In the genomic region with DNA sequence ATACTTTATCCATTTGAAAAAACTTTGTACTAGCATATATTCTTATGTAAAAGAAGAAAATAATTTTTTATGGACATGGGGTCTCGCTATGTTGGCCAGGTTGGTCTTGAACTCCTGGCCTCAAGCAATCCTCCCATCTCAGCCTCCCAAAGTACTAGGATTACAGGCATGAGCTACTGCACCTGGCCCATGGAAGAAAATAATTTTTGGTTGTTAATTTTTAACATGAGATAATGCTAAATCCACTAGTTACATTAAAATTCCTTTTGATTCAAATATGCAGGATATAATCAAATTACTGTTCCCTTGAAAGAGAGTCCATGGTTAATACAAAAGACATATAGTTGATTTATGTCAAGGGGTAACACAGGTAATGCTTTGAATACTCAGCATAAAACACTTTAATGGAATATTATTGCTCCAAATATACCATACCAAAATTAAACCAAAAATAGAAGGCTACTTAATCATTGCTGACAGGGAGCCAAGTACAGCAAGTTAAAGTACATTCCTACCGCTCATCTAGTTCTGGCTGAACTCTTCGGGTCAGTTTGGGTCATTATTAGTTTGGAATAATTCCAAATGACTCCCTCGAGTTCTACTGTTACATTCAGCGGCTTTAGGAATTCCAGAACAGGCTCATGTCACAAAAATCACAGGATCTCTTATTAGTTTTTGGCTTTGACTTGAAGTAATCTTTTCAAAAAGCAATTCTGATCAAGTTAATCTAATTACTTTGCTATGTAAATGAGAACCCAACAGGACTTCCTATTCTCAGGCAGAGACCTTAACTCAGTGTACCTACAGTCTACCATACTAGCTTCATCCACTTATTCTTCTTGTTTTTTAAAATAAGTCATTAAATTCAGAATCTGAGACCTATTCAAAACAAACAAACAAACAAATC, we compare ENCODE assay signal across 8 cellular contexts. TPM values are rescaled to one million over a fixed set of nuclear protein-coding genes. Genes with fewer than 3 reads are reported as not detected.
DNase-seq lines count a peak whose midpoint lies in the region; FAIRE-seq and TF ChIP-seq lines count a peak whose summit lies in the region.

No MANE protein-coding gene starts in this region.

- no peak for DNase-seq in H54 (ENCODE audit: insufficient read length, low spot score)
- DNase-seq in astrocyte of the hippocampus (ENCODE audit: low read depth, low spot score), result peak; percentile 80
- no peak for DNase-seq in keratinocyte (ENCODE audit: low read depth, low spot score)
- DNase-seq in stomach, result no peak
- no peak for DNase-seq in SHP77 (lab: John Stamatoyannopoulos, UW)
- DNase-seq in NOMO-1 treated with DMSO at 0.1 percent for 48 hours (lab: John Stamatoyannopoulos, UW; ENCODE audit: unreplicated experiment), result no peak
- DNase-seq in activated CD4-positive, alpha-beta T cell treated with anti-CD3 and anti-CD28 coated beads for 4 hours, result no peak
- no peak for DNase-seq in midbrain (lab: John Stamatoyannopoulos, UW)

- no peak for TF ChIP-seq EP300 in stomach (IDR thresholded peaks at IDR 0.05)

- dilution Hi-C loops in keratinocyte (cut with MboI; ENCODE audit: extremely low pct_ligation_motif_present, low sequenced_read_pairs), result no loop called here

- H3K27me3 ChIP-seq in keratinocyte (ENCODE audit: control insufficient read depth, extremely low read depth, insufficient read depth, low read length), result no peaks in the 10 kb centered on the region
- no peaks in the 10 kb centered on the region for H3K27me3 ChIP-seq in stomach

- no peaks in the 10 kb centered on the region for H3K9me3 ChIP-seq in keratinocyte (ENCODE audit: control insufficient read depth, low read depth, low read length)
- no peaks in the 10 kb centered on the region for H3K9me3 ChIP-seq in stomach

- TF ChIP-seq POLR2A in H54 (IDR thresholded peaks at IDR 0.05; ENCODE audit: low read depth, low read length) (no peak), stomach (IDR thresholded peaks at IDR 0.05) (no peak)

- H3K4me3 ChIP-seq in keratinocyte (ENCODE audit: control insufficient read depth in 2 of 3, extremely low read depth in 1 of 3, insufficient read depth in 2 of 3, low read depth in 1 of 3, low read length in 3 of 3), result no peak overlapping the region
- H3K4me3 ChIP-seq in stomach, result peak overlapping the region in 1 of 4 donors; percentile 22

- peaks cover 16% of the 10 kb centered on the region for H4K20me1 ChIP-seq in keratinocyte (ENCODE audit: control insufficient read depth, extremely low read depth, insufficient read depth, low read length)

- H3K4me2 ChIP-seq in keratinocyte (ENCODE audit: control insufficient read depth, extremely low read depth, insufficient read depth, low read depth, low read length), result peak overlapping the region; percentile 35

- FAIRE-seq in H54 (lab: Jason Lieb, UNC) (peak; percentile 70), keratinocyte (lab: Jason Lieb, UNC) (peak; percentile 71)

- H2AFZ ChIP-seq in keratinocyte (ENCODE audit: control insufficient read depth, low read length), result no peak overlapping the region

- peaks cover 79% of the 10 kb centered on the region for H3K79me2 ChIP-seq in keratinocyte (ENCODE audit: control insufficient read depth, insufficient read depth, low read length)

- no peaks in the 10 kb centered on the region for H3K9me1 ChIP-seq in keratinocyte (ENCODE audit: control insufficient read depth, extremely low read depth, insufficient read depth, low read length)

- no peaks in the 10 kb centered on the region for H3K36me3 ChIP-seq in keratinocyte (ENCODE audit: control insufficient read depth in 2 of 2, extremely low read depth in 1 of 2, insufficient read depth in 2 of 2, low read length in 2 of 2)
- peaks cover 0 to 4% (median 0%) of the 10 kb centered on the region in 4 donors for H3K36me3 ChIP-seq in stomach

- 26 to 31% (median 28%) methylated on average over 5 of the region's 5 CpGs for WGBS in stomach, 5 donors

- H3K27ac ChIP-seq in keratinocyte (ENCODE audit: control insufficient read depth, insufficient read depth, low read length) (no peak overlapping the region), stomach (peak overlapping the region in 4 of 5 donors; percentile 15 to 64 (median 34))

- no peak for TF ChIP-seq CTCF in keratinocyte (optimal IDR thresholded peaks at IDR 0.05 in 1 of 3, IDR thresholded peaks at IDR 0.05 in 1 of 3, conservative IDR thresholded peaks at IDR 0.05 in 1 of 3; ENCODE audit: extremely low read depth in 1 of 3, insufficient read depth in 2 of 3, low read length in 3 of 3)
- TF ChIP-seq CTCF in stomach (IDR thresholded peaks at IDR 0.05), result no peak

- intact Hi-C loops in stomach (cut with DNase I; ENCODE audit: low total_unique reads), result no loop called here

- H3K9ac ChIP-seq in keratinocyte (ENCODE audit: control insufficient read depth, extremely low read depth, insufficient read depth, low read length), result no peak overlapping the region

- H3K4me1 ChIP-seq in keratinocyte (ENCODE audit: control insufficient read depth, extremely low read depth, insufficient read depth, low read length) (peaks cover 17% of the 10 kb centered on the region), stomach (peaks cover 25 to 87% (median 52%) of the 10 kb centered on the region in 4 donors)

RNA-seq across cellular contexts. Expression of a gene that starts 6.1 kb away (rescaled TPM):
- polyA plus RNA-seq in keratinocyte, result 8.2 to 13.0 TPM (median 9.7 TPM) in 3 replicates
- polyA plus RNA-seq in keratinocyte (2011; ENCODE audit: low read depth), result 21.1 TPM
- 6.4 and 11.9 TPM in 2 replicates for polyA plus RNA-seq in keratinocyte (2011; cell fraction: cytosol; rRNA removed)
- polyA plus RNA-seq in keratinocyte (2011; cell fraction: nucleus; rRNA removed), result 13.4 and 16.0 TPM in 2 replicates
- 7.8 and 9.7 TPM in 2 replicates for polyA plus RNA-seq in keratinocyte (2012; ENCODE audit: low replicate concordance)
- polyA minus RNA-seq in keratinocyte, result 4.0 to 21.7 TPM (median 13.3 TPM) in 3 replicates
- 11.7 TPM for polyA minus RNA-seq in keratinocyte (2011; cell fraction: cytosol; rRNA and poly(A)+ RNA removed)
- 16.2 and 33.3 TPM in 2 replicates for polyA minus RNA-seq in keratinocyte (2011; cell fraction: nucleus; rRNA and poly(A)+ RNA removed)
- total RNA-seq in stomach, result 10 to 100 TPM; 26.1 to 69.0 (median 30.8) TPM
- polyA plus RNA-seq in stomach, result 10 to 100 TPM in 1 of 3 donors, 1 to 10 TPM in 2; 5.8 to 11.8 (median 8.9) TPM
